In the genomic region with DNA sequence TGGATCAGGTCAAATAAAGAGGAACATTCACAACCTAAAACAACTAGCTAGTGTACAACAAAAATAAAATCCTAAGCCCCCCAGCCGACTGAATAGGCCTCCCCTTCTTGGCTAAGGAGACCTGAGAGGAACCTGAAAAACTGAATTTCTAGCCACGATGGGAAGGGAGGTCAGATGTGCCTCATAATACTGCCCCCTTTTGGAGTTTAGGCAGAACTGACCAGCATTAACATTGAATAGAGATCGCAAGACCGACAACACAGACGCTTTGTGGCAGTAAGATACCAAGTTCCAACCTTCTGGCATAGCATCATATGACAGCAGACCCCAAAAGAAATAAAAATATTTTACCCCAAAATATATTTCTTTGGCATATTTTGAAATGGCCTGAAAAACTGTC, we compare ENCODE assay signal across 9 cellular contexts. TPM values are rescaled to one million over a fixed set of nuclear protein-coding genes. Genes with fewer than 3 reads are reported as not detected.
DNase-seq lines count a peak whose midpoint lies in the region; ATAC-seq and TF ChIP-seq lines count a peak whose summit lies in the region.
"Had no signal": no experiment of that assay in that cellular context is flagged by ENCODE, and none has a peak within 500 bp of the region (broad histone marks: within the 10 kb centered on the region; RNA-seq: fewer than 3 reads in every experiment).

No MANE protein-coding gene starts in this region.

- CTCF ChIA-PET in RWPE1 (lab: Yijun Ruan, JAX): interaction anchor here (0.6 kb wide), 1 partner anchor 206 kb away, joined by 3 read pairs; no protein-coding TSS in a partner anchor

- H3K4me3 ChIP-seq in gastrocnemius medialis: no peak overlapping the region
- H3K4me3 ChIP-seq: BLaER1 had no signal

- intact Hi-C loops in gastrocnemius medialis (cut with DNase I; ENCODE audit: low total_unique reads): no loop called here

- in situ Hi-C loops in gastrocnemius medialis (cut with MboI; ENCODE audit: low sequenced_read_pairs in 4 of 4): no loop called here

- H3K4me1 ChIP-seq in gastrocnemius medialis: no peaks in the 10 kb centered on the region

- TF ChIP-seq CTCF in VCaP (conservative IDR thresholded peaks at IDR 0.05): peak; percentile 45; the same call in 1 of the 2 replicates
- no peak for TF ChIP-seq CTCF in RWPE1 (conservative IDR thresholded peaks at IDR 0.05; ENCODE audit: low read depth)
- TF ChIP-seq CTCF in gastrocnemius medialis (IDR thresholded peaks at IDR 0.05 in 4 of 5, conservative IDR thresholded peaks at IDR 0.05 in 1 of 5): no peak

- ATAC-seq in gastrocnemius medialis: no peak

- H3K9me3 ChIP-seq in gastrocnemius medialis: no peaks in the 10 kb centered on the region

- H3K27ac ChIP-seq in VCaP (no peak overlapping the region), RWPE1 (no peak overlapping the region), gastrocnemius medialis (no peak overlapping the region)
- H3K27ac ChIP-seq: BLaER1 had no signal

- H3K36me3 ChIP-seq in gastrocnemius medialis: no peaks in the 10 kb centered on the region
- H3K36me3 ChIP-seq: BLaER1 had no signal

- DNase-seq in NCI-H1105 treated with DMSO at 0.1 percent for 48 hours (lab: John Stamatoyannopoulos, UW): peak; percentile 0
- no peak for DNase-seq in NCI-H1105 (lab: John Stamatoyannopoulos, UW)
- DNase-seq in HT1080 (ENCODE audit: low read depth): peak; percentile 19
- peak; percentile 41 for DNase-seq in medulla oblongata (ENCODE audit: extremely low spot score)
- no peak for DNase-seq in RWPE1 (ENCODE audit: low spot score)
- DNase-seq in NCI-H1436 (lab: John Stamatoyannopoulos, UW): no peak
- DNase-seq in gastrocnemius medialis: no peak

- no peak for TF ChIP-seq POLR2A in gastrocnemius medialis (IDR thresholded peaks at IDR 0.05)

- H3K27me3 ChIP-seq in gastrocnemius medialis: no peaks in the 10 kb centered on the region
- H3K27me3 ChIP-seq: BLaER1 had no signal

- POLR2A ChIA-PET in RWPE1 (lab: Yijun Ruan, JAX; ENCODE audit: low non-redundant PET): no interaction called here

RNA-seq across cellular contexts. Expression of a gene that starts 15.9 kb away (rescaled TPM):
- total RNA-seq in HT1080 (2014; rRNA removed; shearing (Covaris generic)): not detected in 2 replicates
- not detected in 2 replicates for polyA plus RNA-seq in HT1080 (2015; cell fraction: cytosol; rRNA removed)
- not detected in 2 replicates for polyA plus RNA-seq in HT1080 (2015; cell fraction: nucleus; rRNA removed)
- total RNA-seq in gastrocnemius medialis: not detected

Comparison
In these comparisons a context has a peak if more than half of its experiments do, and no peak if none do; other contexts are left out.
1. DNase-seq: peak in NCI-H1105 treated with DMSO at 0.1 percent for 48 hours (single experiment), HT1080 (single experiment) and medulla oblongata (single experiment); none in NCI-H1105 (single experiment), RWPE1 (single experiment), NCI-H1436 (single experiment) and gastrocnemius medialis (0 of 2).